Comparison of ENCODE assay signal across 31 cellular contexts in the genomic region with DNA sequence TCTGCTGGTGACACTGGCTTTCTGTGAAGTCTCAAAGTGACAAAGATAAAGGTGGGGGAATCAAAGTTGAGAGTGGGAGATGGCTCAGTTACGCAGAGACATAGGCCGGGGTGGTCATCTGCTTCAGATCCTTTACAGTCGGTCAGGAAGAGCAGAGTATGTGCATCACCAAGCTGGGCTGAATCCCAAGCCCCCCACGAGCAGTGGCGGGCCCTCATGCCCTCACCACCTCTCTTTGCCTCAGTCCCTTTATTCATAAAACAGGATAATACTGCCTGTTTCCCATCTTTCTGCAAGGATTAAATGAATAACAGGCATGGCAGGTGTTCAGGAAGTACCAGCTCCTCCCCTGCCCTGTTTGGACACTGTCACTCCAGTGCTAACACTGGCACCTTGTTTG.
"Had no signal": no experiment of that assay in that cellular context is flagged by ENCODE, and none has a peak within 500 bp of the region (broad histone marks: within the 10 kb centered on the region; RNA-seq: fewer than 3 reads in every experiment).

No MANE protein-coding gene starts in this region.

- H3K27me3 ChIP-seq: adrenal gland, cardiac muscle cell had no signal

- H3K4me3 ChIP-seq: adrenal gland, cardiac muscle cell had no signal

- H3K36me3 ChIP-seq: adrenal gland, cardiac muscle cell had no signal

- DNase-seq: activated B cell treated with CpG ODN at 0.5 μM for 24 hours; activated CD4-positive, alpha-beta memory T cell treated with anti-CD3 and anti-CD28 coated beads for 36 hours; activated CD4-positive, alpha-beta T cell treated with anti-CD3 and anti-CD28 coated beads for 4 hours; activated CD4-positive, alpha-beta T cell treated with anti-CD3 and anti-CD28 coated beads, Interleukin-2, amount 10 ng/mL, durations not matched to agents 24 days and 14 days; activated CD4-positive, alpha-beta T cell treated with anti-CD3 and anti-CD28 coated beads, Interleukin-2, amount 50 U/mL, for 1 hour; activated CD4-positive, alpha-beta T cell treated with anti-CD3 and anti-CD28 coated beads, Interleukin-2, amount 50 U/mL, for 4 hours; activated CD4-positive, CD25-positive, alpha-beta regulatory T cell treated with anti-CD3 and anti-CD28 coated beads, Interleukin-2, amount 50 U/mL, for 72 hours; activated CD8-positive, alpha-beta memory T cell treated with anti-CD3 and anti-CD28 coated beads, Interleukin-2, amount 50 U/mL, for 4 hours; activated CD8-positive, alpha-beta T cell treated with anti-CD3 and anti-CD28 coated beads for 36 hours; activated effector memory CD4-positive, alpha-beta T cell treated with anti-CD3 and anti-CD28 coated beads, Interleukin-2, amount 50 U/mL, for 16 hours; activated gamma-delta T cell treated with Interleukin-2 at 50 U/mL for 16 hours; activated naive CD4-positive, alpha-beta T cell; activated naive CD4-positive, alpha-beta T cell treated with anti-CD3 and anti-CD28 coated beads for 36 hours; activated naive CD4-positive, alpha-beta T cell treated with anti-CD3 and anti-CD28 coated beads, Interleukin-2, amount 50 U/mL, for 16 hours; activated naive CD8-positive, alpha-beta T cell treated with anti-CD3 and anti-CD28 coated beads for 36 hours; activated T-cell treated with anti-CD3 and anti-CD28 coated beads for 4 hours; activated T-cell treated with anti-CD3 and anti-CD28 coated beads, Interleukin-2, amount 50 U/mL, for 1 hour; activated T-cell treated with anti-CD3 and anti-CD28 coated beads, Interleukin-2, amount 50 U/mL, for 4 hours; activated T-cell treated with anti-CD3 and anti-CD28 coated beads, Interleukin-2, amount 50 U/mL, for 72 hours; adrenal gland; amniotic stem cell; aorta; caudate nucleus; cerebellar nuclear complex; T-helper 1 cell; T-helper 2 cell; T-helper 9 cell had no signal

- ATAC-seq: activated CD8-positive, alpha-beta T cell treated with anti-CD3 and anti-CD28 coated beads for 36 hours; activated naive CD4-positive, alpha-beta T cell treated with anti-CD3 and anti-CD28 coated beads, Interleukin-2, amount 50 U/mL, for 72 hours; activated T-cell treated with anti-CD3 and anti-CD28 coated beads, Interleukin-2, amount 50 U/mL, for 4 hours; activated T-cell treated with anti-CD3 and anti-CD28 coated beads, Interleukin-2, amount 50 U/mL, for 72 hours; activated T-helper 17 cell treated with anti-CD3 and anti-CD28 coated beads, Interleukin-2, amount 50 U/mL, for 72 hours had no signal

- FAIRE-seq: TTC549 had no signal

- H3K9me3 ChIP-seq: adrenal gland had no signal

- H3K4me1 ChIP-seq: adrenal gland had no signal

- H3K27ac ChIP-seq: adrenal gland, cardiac muscle cell had no signal
